9 cellular contexts compared by ENCODE assay signal in the genomic region with DNA sequence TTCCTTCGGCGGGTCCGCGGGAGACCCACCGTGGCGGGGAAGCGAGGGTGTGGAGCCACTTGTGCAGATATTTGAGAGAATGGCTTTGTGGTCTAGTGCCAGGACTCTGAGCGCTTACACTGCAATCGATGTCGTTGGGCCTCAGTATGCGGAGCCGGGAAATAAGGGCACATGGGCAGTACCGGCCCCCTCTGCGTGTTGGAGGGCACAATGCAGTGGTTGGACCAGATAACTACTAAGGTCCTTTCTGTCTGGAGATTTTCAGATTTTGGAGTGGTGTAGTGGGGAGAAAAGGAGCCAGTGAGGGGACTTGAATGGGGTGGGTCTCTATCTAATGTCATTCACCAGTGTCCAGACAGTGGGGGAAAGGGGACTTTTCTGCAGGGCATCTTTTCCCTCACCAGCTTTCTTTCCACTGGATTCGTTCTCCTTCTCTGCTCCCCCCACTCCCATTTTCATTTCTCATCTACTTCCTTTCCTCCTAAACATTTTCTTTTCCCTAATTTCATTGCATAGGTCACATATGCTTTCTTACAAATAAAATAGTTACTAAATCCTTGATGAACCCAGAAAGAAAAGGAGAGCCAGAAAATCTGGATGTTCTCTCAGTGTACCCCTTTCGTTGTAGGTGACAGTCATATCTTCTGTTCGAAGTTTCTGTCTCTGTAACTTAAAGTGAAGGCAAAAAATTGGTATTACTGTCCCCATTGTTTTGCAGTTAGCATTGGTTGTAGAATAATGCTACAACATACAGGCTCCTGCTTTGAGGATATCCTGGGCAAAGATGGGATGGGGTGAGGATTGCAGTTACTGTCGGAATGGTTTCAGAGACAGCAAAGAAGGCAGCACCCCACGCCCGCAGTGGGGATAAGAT. TPM values are rescaled to one million over a fixed set of nuclear protein-coding genes. Genes with fewer than 3 reads are reported as not detected.
DNase-seq lines count a peak whose midpoint lies in the region; ATAC-seq, FAIRE-seq and TF ChIP-seq lines count a peak whose summit lies in the region.
"Had no signal": no experiment of that assay in that cellular context is flagged by ENCODE, and none has a peak within 500 bp of the region (broad histone marks: within the 10 kb centered on the region; RNA-seq: fewer than 3 reads in every experiment).

No MANE protein-coding gene starts in this region.

- H3K79me2 ChIP-seq in endothelial cell of umbilical vein (ENCODE audit: control insufficient read depth, insufficient read depth, low read length), result no peaks in the 10 kb centered on the region

- H3K36me3 ChIP-seq in Peyer's patch (peaks cover 0 to 2% (median 0%) of the 10 kb centered on the region in 3 donors), endothelial cell of umbilical vein (ENCODE audit: control insufficient read depth in 2 of 2, extremely low read depth in 1 of 2, insufficient read depth in 2 of 2, low read length in 2 of 2) (no peaks in the 10 kb centered on the region), pancreas (peaks cover 0 to 1% (median 0%) of the 10 kb centered on the region in 3 donors)

- 22 to 25% methylated on average over 20 of the region's 20 CpGs for WGBS in pancreas, 2 donors

- dilution Hi-C loops in endothelial cell of umbilical vein (cut with MboI; ENCODE audit: extremely low pct_ligation_motif_present, low sequenced_read_pairs), result no loop called here

- H4K20me1 ChIP-seq in endothelial cell of umbilical vein (replicated peaks; ENCODE audit: control insufficient read depth, extremely low read depth, insufficient read depth, low read length), result no peaks in the 10 kb centered on the region

- POLR2A ChIA-PET in endothelial cell of umbilical vein (lab: Charles Lee), result interaction anchor here (0.6 to 2.8 kb wide), 12 partner anchors 8 to 873 kb away, joined by 3 to 38 read pairs (median 4); a partner anchor contains a TSS

- ATAC-seq in pancreas, result no peak
- no peak for ATAC-seq in HG03097 (IDR thresholded peaks at IDR 0.05; ENCODE audit: low FRiP score, unreplicated experiment)

- H3K9me1 ChIP-seq in endothelial cell of umbilical vein (replicated peaks; ENCODE audit: control insufficient read depth, extremely low read depth, insufficient read depth, low read length), result no peaks in the 10 kb centered on the region

- FAIRE-seq in endothelial cell of umbilical vein (lab: Jason Lieb, UNC) (no peak), pancreas (lab: Jason Lieb, UNC) (no peak)
- FAIRE-seq: GM18507 had no signal

- H3K4me1 ChIP-seq in Peyer's patch (peaks cover 3 to 44% (median 16%) of the 10 kb centered on the region in 4 donors), endothelial cell of umbilical vein (ENCODE audit: control insufficient read depth, extremely low read depth, insufficient read depth, low read length) (peaks cover 27% of the 10 kb centered on the region), pancreas (peaks cover 0 to 18% (median 15%) of the 10 kb centered on the region in 3 donors)

- H3K4me2 ChIP-seq in endothelial cell of umbilical vein (ENCODE audit: insufficient read depth, low read length), result peak overlapping the region; percentile 89

- TF ChIP-seq POLR2A in Peyer's patch (IDR thresholded peaks at IDR 0.05) (no peak), endothelial cell of umbilical vein (IDR thresholded peaks at IDR 0.05; ENCODE audit: low read depth, low read length) (no peak)

- peak overlapping the region; percentile 95 for H3K9ac ChIP-seq in endothelial cell of umbilical vein (replicated peaks; ENCODE audit: extremely low read depth, insufficient read depth, low read length)

- no TSS peak for BruUV-seq in endothelial cell of umbilical vein (replicated peaks; lab: Mats Ljungman, UMichigan)

- no peak for TF ChIP-seq CTCF in Peyer's patch (IDR thresholded peaks at IDR 0.05)
- no peak for TF ChIP-seq CTCF in endothelial cell of umbilical vein (IDR thresholded peaks at IDR 0.05; ENCODE audit: extremely low read depth in 1 of 2, insufficient read depth in 1 of 2, low read depth in 1 of 2, low read length in 2 of 2)
- TF ChIP-seq CTCF in pancreas (IDR thresholded peaks at IDR 0.05), result no peak

- H3K27ac ChIP-seq in Peyer's patch (peak overlapping the region; percentile 71 to 99 (median 97)), endothelial cell of umbilical vein (ENCODE audit: insufficient read depth, low read depth, low read length) (peak overlapping the region; percentile 73), pancreas (peak overlapping the region; percentile 96 to 100 (median 98))

- H2AFZ ChIP-seq in endothelial cell of umbilical vein (ENCODE audit: low read depth, low read length), result peak overlapping the region; percentile 53

- H3K4me3 ChIP-seq in Peyer's patch, result peak overlapping the region; percentile 63 to 88 (median 79)
- H3K4me3 ChIP-seq in endothelial cell of umbilical vein (replicated peaks in 1 of 3; ENCODE audit: insufficient read depth in 1 of 3, low read depth in 1 of 3, low read length in 3 of 3), result peak overlapping the region; percentile 39 to 76 (median 52)
- peak overlapping the region; percentile 51 to 78 (median 76) for H3K4me3 ChIP-seq in pancreas

- H3K27me3 ChIP-seq in Peyer's patch, result peaks cover 0 to 8% of the 10 kb centered on the region in 2 donors
- peaks cover 28 to 30% of the 10 kb centered on the region in 2 experiments for H3K27me3 ChIP-seq in endothelial cell of umbilical vein (ENCODE audit: control insufficient read depth in 2 of 2, insufficient read depth in 2 of 2, low read length in 2 of 2)
- no peaks in the 10 kb centered on the region for H3K27me3 ChIP-seq in pancreas

- CTCF ChIA-PET in endothelial cell of umbilical vein (lab: Charles Lee), result interaction anchor here (0.6 to 8.0 kb wide), 26 partner anchors 9 to 575 kb away, joined by 3 to 71 read pairs (median 4); a partner anchor contains a TSS

- peak; percentile 56 for DNase-seq in NK-92 treated with Interleukin-12 subunit alpha and Interleukin-12 subunit beta, amount 100 ng/mL, for 24 hours (lab: John Stamatoyannopoulos, UW)
- DNase-seq in NK-92 (lab: John Stamatoyannopoulos, UW; ENCODE audit: unreplicated experiment), result no peak
- DNase-seq in Peyer's patch, result peak in 1 of 3 donors; percentile 62
- no peak for DNase-seq in endothelial cell of umbilical vein (ENCODE audit: low read depth, low spot score)
- no peak for DNase-seq in pancreas
- DNase-seq in hepatic stellate cell (ENCODE audit: low spot score), result no peak
- DNase-seq in kidney tubule cell (ENCODE audit: low spot score), result no peak

- H3K9me3 ChIP-seq in Peyer's patch, result no peaks in the 10 kb centered on the region
- no peaks in the 10 kb centered on the region for H3K9me3 ChIP-seq in endothelial cell of umbilical vein (replicated peaks; ENCODE audit: control insufficient read depth, insufficient read depth, low read length)
- no peaks in the 10 kb centered on the region for H3K9me3 ChIP-seq in pancreas

- intact Hi-C loops in endothelial cell of umbilical vein (cut with micrococcal nuclease) (loop anchor here (2.0 kb wide), 1 partner anchor 173 kb away; no protein-coding TSS in a partner anchor), pancreas (cut with DNase I) (no loop called here)

TF ChIP-seq in endothelial cell of umbilical vein, 7 proteins besides CTCF, POLR2A, EP300 and RAD21:
- TF ChIP-seq EZH2 (IDR thresholded peaks at IDR 0.05; ENCODE audit: borderline replicate concordance, low read depth, low read length, severe bottlenecking), result no peak
- TF ChIP-seq JUN (IDR thresholded peaks at IDR 0.05; ENCODE audit: borderline replicate concordance, insufficient read depth, insufficient read length, low read depth), result no peak
- TF ChIP-seq MYC (IDR thresholded peaks at IDR 0.05; ENCODE audit: low read depth, low read length), result no peak
- TF ChIP-seq GATA2 (IDR thresholded peaks at IDR 0.05; ENCODE audit: insufficient read depth, insufficient read length, low read depth, low read length), result no peak
TF ChIP-seq in endothelial cell of umbilical vein: peak in this region for 0.

RNA-seq across cellular contexts. Expression of a gene that starts 1.4 kb away (rescaled TPM):
- total RNA-seq in Peyer's patch (10 to 100 TPM in 3 of 4 donors, 1 to 10 TPM in 1; 10.0 to 38.0 (median 17.2) TPM), endothelial cell of umbilical vein (6.1 and 10.7 TPM in 2 replicates), pancreas (10 to 100 TPM in 5 of 6 donors, 1 to 10 TPM in 1; 8.3 to 28.8 (median 17.3) TPM)
- polyA plus RNA-seq in endothelial cell of umbilical vein (16.6 and 17.1 TPM in 2 replicates), pancreas (10 to 100 TPM; 22.8 to 25.6 TPM)
- 15.0 and 27.2 TPM in 2 replicates for polyA plus RNA-seq in endothelial cell of umbilical vein (2011; cell fraction: cytosol; rRNA removed)
- 112 and 144 TPM in 2 replicates for polyA plus RNA-seq in endothelial cell of umbilical vein (2011; cell fraction: nucleus; rRNA removed)
- polyA plus RNA-seq in endothelial cell of umbilical vein (2012), result 20.5 and 21.1 TPM in 2 replicates
- polyA minus RNA-seq in endothelial cell of umbilical vein, result 21.1 and 35.4 TPM in 2 replicates
- polyA minus RNA-seq in endothelial cell of umbilical vein (2011; cell fraction: cytosol; rRNA and poly(A)+ RNA removed), result 24.9 TPM
- polyA minus RNA-seq in endothelial cell of umbilical vein (2011; cell fraction: nucleus; rRNA and poly(A)+ RNA removed), result 91.9 and 95.5 TPM in 2 replicates
